In genomic region chr11:113773416-113774173, GRCh38 we compare ENCODE assay signal across 8 cellular contexts. TPM values are rescaled to one million over a fixed set of nuclear protein-coding genes. Genes with fewer than 3 reads are reported as not detected.
DNase-seq lines count a peak whose midpoint lies in the region; ATAC-seq and TF ChIP-seq lines count a peak whose summit lies in the region.

Gene ZW10 (minus strand): TSS chr11:113773692. CDS start chr11:113773666, 26 bp downstream.

- H3K4me1 ChIP-seq in suprapubic skin: peaks cover 29% of the 10 kb centered on the region

- H3K36me3 ChIP-seq in suprapubic skin: peaks cover 2% of the 10 kb centered on the region

- TF ChIP-seq EP300 in suprapubic skin (IDR thresholded peaks at IDR 0.05): no peak

- no peaks in the 10 kb centered on the region for H3K27me3 Mint-ChIP-seq in activated naive CD4-positive, alpha-beta T cell treated with anti-CD3 and anti-CD28 coated beads, Interleukin-2, amount 50 U/mL, for 24 hours

- H3K27me3 ChIP-seq in suprapubic skin: no peaks in the 10 kb centered on the region

- TF ChIP-seq CTCF in suprapubic skin (IDR thresholded peaks at IDR 0.05): peak; percentile 68 to 80

- DNase-seq in NCI-H1092 (lab: John Stamatoyannopoulos, UW): peak; percentile 95
- peak; percentile 95 for DNase-seq in globus pallidus (ENCODE audit: low spot score)
- DNase-seq in nucleus accumbens (lab: John Stamatoyannopoulos, UW): peak; percentile 65 to 98 (median 92)
- DNase-seq in suprapubic skin (ENCODE audit: low spot score in 2 of 2): peak; percentile 98

- WGBS in suprapubic skin: under 1% methylated on average over 34 of the region's 46 CpGs

- H3K4me3 Mint-ChIP-seq in activated naive CD4-positive, alpha-beta T cell treated with anti-CD3 and anti-CD28 coated beads, Interleukin-2, amount 50 U/mL, for 24 hours: peak within 1 kb of the TSS; percentile 99

- TF ChIP-seq POLR2A in GM10847 (IDR thresholded peaks at IDR 0.05; ENCODE audit: extremely low read depth, insufficient read length) (peak; percentile 52), suprapubic skin (IDR thresholded peaks at IDR 0.05) (no peak)

- no peaks in the 10 kb centered on the region for H3K9me3 Mint-ChIP-seq in activated naive CD4-positive, alpha-beta T cell treated with anti-CD3 and anti-CD28 coated beads, Interleukin-2, amount 50 U/mL, for 24 hours

- H3K9me3 ChIP-seq in suprapubic skin: no peaks in the 10 kb centered on the region

- peak; percentile 99 for ATAC-seq in HG02610 (IDR thresholded peaks at IDR 0.05; ENCODE audit: unreplicated experiment)
- ATAC-seq in SK-N-SH treated with all-trans-retinoic acid at 6 μM for 48 hours: peak; percentile 99

- peak within 1 kb of the TSS; percentile 96 for H3K27ac Mint-ChIP-seq in activated naive CD4-positive, alpha-beta T cell treated with anti-CD3 and anti-CD28 coated beads, Interleukin-2, amount 50 U/mL, for 24 hours

- H3K4me3 ChIP-seq in suprapubic skin: peak within 1 kb of the TSS; percentile 88

- H3K4me1 Mint-ChIP-seq in activated naive CD4-positive, alpha-beta T cell treated with anti-CD3 and anti-CD28 coated beads, Interleukin-2, amount 50 U/mL, for 24 hours: peaks cover 29% of the 10 kb centered on the region

- H3K36me3 Mint-ChIP-seq in activated naive CD4-positive, alpha-beta T cell treated with anti-CD3 and anti-CD28 coated beads, Interleukin-2, amount 50 U/mL, for 24 hours: peaks cover 2% of the 10 kb centered on the region

- peak within 1 kb of the TSS; percentile 79 for H3K27ac ChIP-seq in suprapubic skin

TF ChIP-seq in SK-N-SH treated with all-trans-retinoic acid at 6 μM for 48 hours, 23 proteins besides CTCF, POLR2A, EP300 and RAD21:
- TF ChIP-seq ZC3H10 (CRISPR knock-in tag; IDR thresholded peaks at IDR 0.05) (no peak), SNAI2 (CRISPR knock-in tag; IDR thresholded peaks at IDR 0.05) (no peak), RARB (CRISPR knock-in tag; IDR thresholded peaks at IDR 0.05) (no peak), POU6F1 (CRISPR knock-in tag; IDR thresholded peaks at IDR 0.05; ENCODE audit: borderline replicate concordance, low read depth) (no peak), ESRRG (CRISPR knock-in tag; IDR thresholded peaks at IDR 0.05) (no peak), GLIS3 (CRISPR knock-in tag; IDR thresholded peaks at IDR 0.05) (no peak), PPARA (CRISPR knock-in tag; IDR thresholded peaks at IDR 0.05; ENCODE audit: borderline replicate concordance) (no peak), ISL1 (CRISPR knock-in tag; IDR thresholded peaks at IDR 0.05) (no peak), ZNF565 (CRISPR knock-in tag; conservative IDR thresholded peaks at IDR 0.05; ENCODE audit: low read depth) (no peak), ARNTL (CRISPR knock-in tag; IDR thresholded peaks at IDR 0.05; ENCODE audit: borderline replicate concordance, low read depth) (no peak), PATZ1 (CRISPR knock-in tag; IDR thresholded peaks at IDR 0.05; ENCODE audit: borderline replicate concordance) (no peak)

RNA-seq across cellular contexts. Expression of gene ZW10, which starts in this region (rescaled TPM):
- total RNA-seq in suprapubic skin: 10 to 100 TPM; 15.0 to 22.7 (median 20.8) TPM

Comparison
In these comparisons a context has a peak if more than half of its experiments do, and no peak if none do; other contexts are left out.
1. Peak in every context shown above with its lines: DNase-seq, ATAC-seq, H3K4me3 ChIP-seq and H3K27ac ChIP-seq.